ENCODE assay signal across 8 cellular contexts in genomic region chr10:14648042-14648765, GRCh38.
DNase-seq lines count a peak whose midpoint lies in the region; ATAC-seq and TF ChIP-seq lines count a peak whose summit lies in the region.

No MANE protein-coding gene starts in this region.

- TF ChIP-seq POLR2A in Raji (IDR thresholded peaks at IDR 0.05; ENCODE audit: insufficient read depth, low read depth, low read length) (0 out of 2 replicates have a peak, but pooled peaks have one; percentile 12), thyroid gland (IDR thresholded peaks at IDR 0.05) (no peak)

- H3K27ac ChIP-seq in CD4-positive, alpha-beta T cell (ENCODE audit: low read depth, low read length), result peak overlapping the region; percentile 91
- peak overlapping the region in 2 of 3 donors; percentile 43 to 63 for H3K27ac ChIP-seq in thyroid gland

- peak overlapping the region; percentile 84 for H3K4me3 Mint-ChIP-seq in CD4-positive, alpha-beta T cell
- H3K4me3 Mint-ChIP-seq in activated naive CD4-positive, alpha-beta T cell treated with anti-CD3 and anti-CD28 coated beads for 36 hours, result peak overlapping the region; percentile 75

- no peaks in the 10 kb centered on the region for H3K36me3 ChIP-seq in thyroid gland

- no peaks in the 10 kb centered on the region for H3K27me3 Mint-ChIP-seq in CD4-positive, alpha-beta T cell
- H3K27me3 Mint-ChIP-seq in activated naive CD4-positive, alpha-beta T cell treated with anti-CD3 and anti-CD28 coated beads for 36 hours (ENCODE audit: low read depth), result no peaks in the 10 kb centered on the region

- no peaks in the 10 kb centered on the region for H3K9me3 Mint-ChIP-seq in CD4-positive, alpha-beta T cell
- H3K9me3 Mint-ChIP-seq in activated naive CD4-positive, alpha-beta T cell treated with anti-CD3 and anti-CD28 coated beads for 36 hours, result no peaks in the 10 kb centered on the region

- peaks cover 13 to 14% of the 10 kb centered on the region in 2 donors for H3K4me1 ChIP-seq in thyroid gland

- peak; percentile 85 for ATAC-seq in CD4-positive, alpha-beta T cell (ENCODE audit: poor library complexity)
- peak; percentile 94 for ATAC-seq in GM19397 (IDR thresholded peaks at IDR 0.05; ENCODE audit: unreplicated experiment)
- ATAC-seq in HG03521 (IDR thresholded peaks at IDR 0.05; ENCODE audit: unreplicated experiment), result peak; percentile 93
- ATAC-seq in Right ventricle myocardium inferior, result peak; percentile 98

- WGBS in thyroid gland, 2 donors, result 15 to 17% methylated on average over 13 to 14 of the region's 14 CpGs

- peak; percentile 44 to 79 (median 58) for DNase-seq in CD4-positive, alpha-beta T cell
- DNase-seq in activated naive CD4-positive, alpha-beta T cell treated with anti-CD3 and anti-CD28 coated beads for 36 hours, result peak; percentile 83
- DNase-seq in Right ventricle myocardium inferior (ENCODE audit: missing footprints) (peak; percentile 79), posterior cingulate gyrus (peak in 8 of 10 donors; percentile 34 to 88 (median 58)), thyroid gland (peak; percentile 74 to 80)

- H3K27ac Mint-ChIP-seq in CD4-positive, alpha-beta T cell, result peak overlapping the region; percentile 99
- peak overlapping the region; percentile 98 for H3K27ac Mint-ChIP-seq in activated naive CD4-positive, alpha-beta T cell treated with anti-CD3 and anti-CD28 coated beads for 36 hours

- no peak for TF ChIP-seq CTCF in CD4-positive, alpha-beta T cell (IDR thresholded peaks at IDR 0.05)
- TF ChIP-seq CTCF in thyroid gland (IDR thresholded peaks at IDR 0.05), result no peak

- POLR2A ChIA-PET in CD4-positive, alpha-beta T cell (lab: Charles Lee), result interaction anchor here (0.6 to 1.9 kb wide), 17 partner anchors 11 to 190 kb away, joined by 3 to 11 read pairs (median 5); partner anchors contain the start of genes CDNF, HSPA14 and MSANTD7

- intact Hi-C loops in CD4-positive, alpha-beta T cell (cut with DNase I, micrococcal nuclease), result loop anchor here (1.0 to 5.0 kb wide), 7 partner anchors 43 to 861 kb away; partner anchors contain the start of genes CDNF (in 1 of the 2), HSPA14 (in 1 of the 2) and MSANTD7 (in 1 of the 2)
- intact Hi-C loops in activated naive CD4-positive, alpha-beta T cell treated with anti-CD3 and anti-CD28 coated beads for 36 hours (cut with micrococcal nuclease), result loop anchor here (1.0 to 5.0 kb wide), 18 partner anchors 11 to 861 kb away; partner anchors contain the start of genes DCLRE1C and MEIG1
- intact Hi-C loops in Right ventricle myocardium inferior (cut with DNase I), result no loop called here
- intact Hi-C loops in posterior cingulate gyrus (cut with DNase I), result no loop called here
- intact Hi-C loops in thyroid gland (cut with DNase I), result no loop called here

- H3K4me3 ChIP-seq in thyroid gland (replicated peaks in 1 of 3), result no peak overlapping the region

- H3K9me3 ChIP-seq in CD4-positive, alpha-beta T cell (ENCODE audit: control insufficient read depth, low read length), result no peaks in the 10 kb centered on the region
- H3K9me3 ChIP-seq in thyroid gland, result no peaks in the 10 kb centered on the region

- no peaks in the 10 kb centered on the region for H3K36me3 Mint-ChIP-seq in CD4-positive, alpha-beta T cell (ENCODE audit: low read depth)
- no peaks in the 10 kb centered on the region for H3K36me3 Mint-ChIP-seq in activated naive CD4-positive, alpha-beta T cell treated with anti-CD3 and anti-CD28 coated beads for 36 hours (ENCODE audit: low read depth)

- H3K27me3 ChIP-seq in CD4-positive, alpha-beta T cell (ENCODE audit: control insufficient read depth, insufficient read depth, low read length), result no peaks in the 10 kb centered on the region
- no peaks in the 10 kb centered on the region for H3K27me3 ChIP-seq in thyroid gland

- H3K4me1 Mint-ChIP-seq in CD4-positive, alpha-beta T cell (ENCODE audit: low read depth), result peaks cover 69% of the 10 kb centered on the region
- peaks cover 69% of the 10 kb centered on the region for H3K4me1 Mint-ChIP-seq in activated naive CD4-positive, alpha-beta T cell treated with anti-CD3 and anti-CD28 coated beads for 36 hours (ENCODE audit: low read depth)

- CTCF ChIA-PET in CD4-positive, alpha-beta T cell (lab: Charles Lee), result interaction anchor here (1.2 kb wide), 2 partner anchors 10 to 86 kb away, joined by 3 to 4 read pairs; no protein-coding TSS in a partner anchor
- CTCF ChIA-PET in activated naive CD4-positive, alpha-beta T cell treated with anti-CD3 and anti-CD28 coated beads for 36 hours (lab: Charles Lee), result interaction anchor here (0.7 to 1.0 kb wide), 5 partner anchors 13 to 171 kb away, joined by 3 to 9 read pairs (median 3); no protein-coding TSS in a partner anchor

Comparison
In these comparisons a context has a peak if more than half of its experiments do, and no peak if none do; other contexts are left out.
1. intact Hi-C loops: an anchor here in CD4-positive, alpha-beta T cell (1.0 to 5.0 kb wide) and activated naive CD4-positive, alpha-beta T cell treated with anti-CD3 and anti-CD28 coated beads for 36 hours (1.0 to 5.0 kb wide); none called in Right ventricle myocardium inferior, posterior cingulate gyrus and thyroid gland.